Comparison of ENCODE assay signal across 8 cellular contexts in genomic region chr1:51192213-51192843, GRCh38. TPM values are rescaled to one million over a fixed set of nuclear protein-coding genes. Genes with fewer than 3 reads are reported as not detected.
DNase-seq lines count a peak whose midpoint lies in the region; ATAC-seq and TF ChIP-seq lines count a peak whose summit lies in the region.

No MANE protein-coding gene starts in this region.

- DNase-seq in Caki2 (ENCODE audit: low read depth) (peak; percentile 25), HK-2 (ENCODE audit: unreplicated experiment) (peak; percentile 47), OCI-LY7 (ENCODE audit: low spot score) (peak; percentile 65), fibroblast of villous mesenchyme (ENCODE audit: low read depth) (peak; percentile 81), osteoblast (ENCODE audit: insufficient read length, low spot score, missing footprints) (peak; percentile 85), upper lobe of right lung (no peak)
- DNase-seq in activated T-cell treated with anti-CD3 and anti-CD28 coated beads, Interleukin-2, amount 50 U/mL, for 48 hours = peak; percentile 49 to 63

- H4K20me1 ChIP-seq in OCI-LY7 (ENCODE audit: insufficient read depth, low read length) (no peaks in the 10 kb centered on the region), osteoblast (ENCODE audit: insufficient read depth, low read length) (no peaks in the 10 kb centered on the region)

- in situ Hi-C loops in Caki2 (cut with HindIII; ENCODE audit: low pct_unique_long_range_greater_than_20kb, low sequenced_read_pairs) = no loop called here

- H3K4me3 ChIP-seq in OCI-LY7 (ENCODE audit: low read depth, low read length, poor library complexity, severe bottlenecking) (no peak overlapping the region), fibroblast of villous mesenchyme (ENCODE audit: low read depth, low read length) (no peak overlapping the region), osteoblast (ENCODE audit: insufficient read depth, low read length) (no peak overlapping the region), upper lobe of right lung (no peak overlapping the region)

- no peak overlapping the region for H2AFZ ChIP-seq in OCI-LY7 (ENCODE audit: low read length)
- H2AFZ ChIP-seq in osteoblast (ENCODE audit: low read length) = no peak overlapping the region

- H3K9me3 ChIP-seq in OCI-LY7 (ENCODE audit: low read length) (no peaks in the 10 kb centered on the region), osteoblast (ENCODE audit: low read depth, low read length) (no peaks in the 10 kb centered on the region), upper lobe of right lung (no peaks in the 10 kb centered on the region)

- CTCF ChIA-PET in OCI-LY7 (lab: Charles Lee; ENCODE audit: unreplicated experiment) = no interaction called here

- intact Hi-C loops in OCI-LY7 (cut with micrococcal nuclease; ENCODE audit: unreplicated experiment) (loop anchor here (5.0 to 10.0 kb wide), 2 partner anchors 102 to 420 kb away; no protein-coding TSS in a partner anchor), upper lobe of right lung (cut with DNase I) (no loop called here)

- H3K79me2 ChIP-seq in OCI-LY7 (ENCODE audit: insufficient read depth, low read depth, low read length) = no peaks in the 10 kb centered on the region
- no peaks in the 10 kb centered on the region for H3K79me2 ChIP-seq in osteoblast (ENCODE audit: insufficient read depth, low read length)

- TF ChIP-seq CTCF in OCI-LY7 (conservative IDR thresholded peaks at IDR 0.05; ENCODE audit: low read length) (peak; percentile 91), fibroblast of villous mesenchyme (IDR thresholded peaks at IDR 0.05; ENCODE audit: insufficient read depth, low read depth, low read length) (peak; percentile 90), osteoblast (IDR thresholded peaks at IDR 0.05; ENCODE audit: extremely low read depth, low read depth, low read length) (peak; percentile 83), upper lobe of right lung (IDR thresholded peaks at IDR 0.05) (peak; percentile 90)

- POLR2A ChIA-PET in OCI-LY7 (lab: Charles Lee) = interaction anchor here (0.6 kb wide), 1 partner anchor 273 kb away, joined by 3 read pairs; no protein-coding TSS in a partner anchor

- H3K27me3 ChIP-seq in osteoblast (ENCODE audit: insufficient read depth, low read length) (peaks cover 3% of the 10 kb centered on the region), upper lobe of right lung (no peaks in the 10 kb centered on the region)

- no peaks in the 10 kb centered on the region for H3K9me2 ChIP-seq in OCI-LY7 (ENCODE audit: insufficient read depth, low read length)

- H3K36me3 ChIP-seq in OCI-LY7 (ENCODE audit: insufficient read depth, low read length) = no peaks in the 10 kb centered on the region
- H3K36me3 ChIP-seq in osteoblast (ENCODE audit: insufficient read depth, low read length) = no peaks in the 10 kb centered on the region
- no peaks in the 10 kb centered on the region for H3K36me3 ChIP-seq in upper lobe of right lung

- no TSS peak for BruUV-seq in OCI-LY7 (replicated peaks; lab: Mats Ljungman, UMichigan)

- H3K4me1 ChIP-seq in OCI-LY7 (ENCODE audit: insufficient read depth, low read length, poor library complexity, severe bottlenecking) (no peaks in the 10 kb centered on the region), osteoblast (ENCODE audit: insufficient read depth, low read length) (no peaks in the 10 kb centered on the region), upper lobe of right lung (no peaks in the 10 kb centered on the region)

- H3K4me2 ChIP-seq in OCI-LY7 (ENCODE audit: low read length) (no peak overlapping the region), osteoblast (ENCODE audit: insufficient read depth, low read length) (no peak overlapping the region)

- ATAC-seq in upper lobe of right lung (peak; percentile 90), HG03571 (IDR thresholded peaks at IDR 0.05; ENCODE audit: unreplicated experiment) (no peak)

- H3K27ac ChIP-seq in OCI-LY7 (ENCODE audit: low read depth, low read length, poor library complexity, severe bottlenecking) (no peak overlapping the region), osteoblast (ENCODE audit: low read depth, low read length) (no peak overlapping the region), upper lobe of right lung (no peak overlapping the region)

RNA-seq across cellular contexts. Expression of gene RNF11, which starts 43.7 kb away (rescaled TPM):
- total RNA-seq in Caki2 (2014; rRNA removed; shearing (Covaris generic); ENCODE audit: low replicate concordance) = 52.8 and 54.1 TPM in 2 replicates
- total RNA-seq in OCI-LY7 (2014; rRNA removed; shearing (Covaris generic)) = 4.8 and 5.7 TPM in 2 replicates
- 1.5 and 1.6 TPM in 2 replicates for total RNA-seq in OCI-LY7 (2022)
- 128 and 130 TPM in 2 replicates for total RNA-seq in fibroblast of villous mesenchyme
- total RNA-seq in osteoblast = 189 and 199 TPM in 2 replicates
- 94.0 TPM for total RNA-seq in upper lobe of right lung
